1 cellular context compared by ENCODE assay signal in genomic region chr22:41285820-41286638, GRCh38.
TF ChIP-seq lines count a peak whose summit lies in the region.

RANGAP1 (minus strand) TSS chr22:41286187; CDS start chr22:41281044, 5,143 bp downstream.

TF ChIP-seq in WTC11, 78 proteins besides CTCF, POLR2A, EP300 and RAD21 (continued from another document and continues in another):
- peak; percentile 63; the same call in 1 of the 2 replicates for TF ChIP-seq E2F4 (CRISPR knock-in tag; IDR thresholded peaks at IDR 0.05; ENCODE audit: borderline replicate concordance, low read depth)
- no peak; the same call in 1 of the 2 replicates for TF ChIP-seq ZNF263 (CRISPR knock-in tag; IDR thresholded peaks at IDR 0.05; ENCODE audit: low read depth)
- TF ChIP-seq, protein P1, sequence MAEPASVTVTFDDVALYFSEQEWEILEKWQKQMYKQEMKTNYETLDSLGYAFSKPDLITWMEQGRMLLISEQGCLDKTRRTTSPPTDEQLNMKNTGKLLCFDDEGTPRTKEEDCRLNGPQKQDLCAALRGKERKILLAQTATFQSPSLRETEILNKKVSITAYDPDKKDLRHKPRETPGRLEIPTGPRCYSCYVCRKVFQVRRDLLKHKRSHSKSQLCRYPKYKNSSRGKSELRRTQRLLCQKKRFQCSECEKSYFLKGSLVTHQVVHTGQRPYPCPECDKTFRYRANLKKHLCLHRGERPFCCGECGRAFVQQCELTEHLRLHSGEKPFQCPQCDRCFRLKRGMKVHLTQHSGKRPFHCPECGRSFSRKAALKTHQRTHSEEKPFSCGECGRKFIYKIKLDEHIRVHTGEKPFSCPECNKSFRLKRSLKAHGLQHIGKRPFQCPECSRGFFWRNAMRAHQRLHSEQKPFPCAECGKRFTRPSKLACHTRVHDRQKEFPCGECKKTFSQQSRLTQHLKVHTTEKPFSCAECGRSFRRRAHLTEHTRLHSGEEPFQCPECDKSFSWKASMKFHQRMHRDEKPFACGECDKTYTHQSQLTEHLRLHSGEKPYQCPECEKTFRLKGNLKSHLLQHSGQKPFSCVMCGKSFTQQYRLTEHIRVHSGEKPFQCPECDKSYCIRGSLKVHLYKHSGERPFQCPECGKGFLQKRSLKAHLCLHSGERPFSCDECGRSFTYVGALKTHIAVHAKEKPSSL (CRISPR knock-in tag; conservative IDR thresholded peaks at IDR 0.05): no peak
- TF ChIP-seq STAT6 (CRISPR knock-in tag; conservative IDR thresholded peaks at IDR 0.05; ENCODE audit: low read depth): no peak
- no peak for TF ChIP-seq ZNF281 (CRISPR knock-in tag; IDR thresholded peaks at IDR 0.05)
- TF ChIP-seq NFE2L1 (CRISPR knock-in tag; IDR thresholded peaks at IDR 0.05): peak; percentile 61; the same call in 1 of the 2 replicates
- TF ChIP-seq, protein P2, sequence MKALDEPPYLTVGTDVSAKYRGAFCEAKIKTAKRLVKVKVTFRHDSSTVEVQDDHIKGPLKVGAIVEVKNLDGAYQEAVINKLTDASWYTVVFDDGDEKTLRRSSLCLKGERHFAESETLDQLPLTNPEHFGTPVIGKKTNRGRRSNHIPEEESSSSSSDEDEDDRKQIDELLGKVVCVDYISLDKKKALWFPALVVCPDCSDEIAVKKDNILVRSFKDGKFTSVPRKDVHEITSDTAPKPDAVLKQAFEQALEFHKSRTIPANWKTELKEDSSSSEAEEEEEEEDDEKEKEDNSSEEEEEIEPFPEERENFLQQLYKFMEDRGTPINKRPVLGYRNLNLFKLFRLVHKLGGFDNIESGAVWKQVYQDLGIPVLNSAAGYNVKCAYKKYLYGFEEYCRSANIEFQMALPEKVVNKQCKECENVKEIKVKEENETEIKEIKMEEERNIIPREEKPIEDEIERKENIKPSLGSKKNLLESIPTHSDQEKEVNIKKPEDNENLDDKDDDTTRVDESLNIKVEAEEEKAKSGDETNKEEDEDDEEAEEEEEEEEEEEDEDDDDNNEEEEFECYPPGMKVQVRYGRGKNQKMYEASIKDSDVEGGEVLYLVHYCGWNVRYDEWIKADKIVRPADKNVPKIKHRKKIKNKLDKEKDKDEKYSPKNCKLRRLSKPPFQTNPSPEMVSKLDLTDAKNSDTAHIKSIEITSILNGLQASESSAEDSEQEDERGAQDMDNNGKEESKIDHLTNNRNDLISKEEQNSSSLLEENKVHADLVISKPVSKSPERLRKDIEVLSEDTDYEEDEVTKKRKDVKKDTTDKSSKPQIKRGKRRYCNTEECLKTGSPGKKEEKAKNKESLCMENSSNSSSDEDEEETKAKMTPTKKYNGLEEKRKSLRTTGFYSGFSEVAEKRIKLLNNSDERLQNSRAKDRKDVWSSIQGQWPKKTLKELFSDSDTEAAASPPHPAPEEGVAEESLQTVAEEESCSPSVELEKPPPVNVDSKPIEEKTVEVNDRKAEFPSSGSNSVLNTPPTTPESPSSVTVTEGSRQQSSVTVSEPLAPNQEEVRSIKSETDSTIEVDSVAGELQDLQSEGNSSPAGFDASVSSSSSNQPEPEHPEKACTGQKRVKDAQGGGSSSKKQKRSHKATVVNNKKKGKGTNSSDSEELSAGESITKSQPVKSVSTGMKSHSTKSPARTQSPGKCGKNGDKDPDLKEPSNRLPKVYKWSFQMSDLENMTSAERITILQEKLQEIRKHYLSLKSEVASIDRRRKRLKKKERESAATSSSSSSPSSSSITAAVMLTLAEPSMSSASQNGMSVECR (CRISPR knock-in tag; IDR thresholded peaks at IDR 0.05; ENCODE audit: borderline replicate concordance): peak; percentile 64; the same call in 1 of the 2 replicates
- TF ChIP-seq SP1 (CRISPR knock-in tag; conservative IDR thresholded peaks at IDR 0.05): peak; percentile 65
- no peak for TF ChIP-seq HMGA2 (CRISPR knock-in tag; IDR thresholded peaks at IDR 0.05)
- TF ChIP-seq ZNF416 (CRISPR knock-in tag; IDR thresholded peaks at IDR 0.05): peak; percentile 24; the same call in 1 of the 2 replicates
- peak; percentile 81 for TF ChIP-seq FOXK1 (CRISPR knock-in tag; IDR thresholded peaks at IDR 0.05)
- TF ChIP-seq ZNF121 (CRISPR knock-in tag; IDR thresholded peaks at IDR 0.05): no peak
- no peak for TF ChIP-seq GRHL2 (CRISPR knock-in tag; IDR thresholded peaks at IDR 0.05; ENCODE audit: insufficient replicate concordance, severe bottlenecking)
- peak; percentile 70; the same call in 1 of the 2 replicates for TF ChIP-seq SMAD3 (CRISPR knock-in tag; IDR thresholded peaks at IDR 0.05; ENCODE audit: borderline replicate concordance)
- TF ChIP-seq, protein P3, sequence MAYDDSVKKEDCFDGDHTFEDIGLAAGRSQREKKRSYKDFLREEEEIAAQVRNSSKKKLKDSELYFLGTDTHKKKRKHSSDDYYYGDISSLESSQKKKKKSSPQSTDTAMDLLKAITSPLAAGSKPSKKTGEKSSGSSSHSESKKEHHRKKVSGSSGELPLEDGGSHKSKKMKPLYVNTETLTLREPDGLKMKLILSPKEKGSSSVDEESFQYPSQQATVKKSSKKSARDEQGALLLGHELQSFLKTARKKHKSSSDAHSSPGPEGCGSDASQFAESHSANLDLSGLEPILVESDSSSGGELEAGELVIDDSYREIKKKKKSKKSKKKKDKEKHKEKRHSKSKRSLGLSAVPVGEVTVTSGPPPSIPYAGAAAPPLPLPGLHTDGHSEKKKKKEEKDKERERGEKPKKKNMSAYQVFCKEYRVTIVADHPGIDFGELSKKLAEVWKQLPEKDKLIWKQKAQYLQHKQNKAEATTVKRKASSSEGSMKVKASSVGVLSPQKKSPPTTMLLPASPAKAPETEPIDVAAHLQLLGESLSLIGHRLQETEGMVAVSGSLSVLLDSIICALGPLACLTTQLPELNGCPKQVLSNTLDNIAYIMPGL (CRISPR knock-in tag; IDR thresholded peaks at IDR 0.05): no peak; the same call in 1 of the 2 replicates
- no peak for TF ChIP-seq ZNF423 (CRISPR knock-in tag; IDR thresholded peaks at IDR 0.05)
- TF ChIP-seq TEAD1 (CRISPR knock-in tag; IDR thresholded peaks at IDR 0.05): no peak
- peak; percentile 36; the same call in 1 of the 2 replicates for TF ChIP-seq CREM (CRISPR knock-in tag; IDR thresholded peaks at IDR 0.05)
- no peak for TF ChIP-seq ZBTB21 (CRISPR knock-in tag; IDR thresholded peaks at IDR 0.05; ENCODE audit: borderline replicate concordance)
- no peak for TF ChIP-seq SMAD4 (CRISPR knock-in tag; IDR thresholded peaks at IDR 0.05)
- TF ChIP-seq RELA (CRISPR knock-in tag; IDR thresholded peaks at IDR 0.05; ENCODE audit: borderline replicate concordance): no peak
- peak; percentile 61; the same call in 1 of the 2 replicates for TF ChIP-seq USF1 (CRISPR knock-in tag; IDR thresholded peaks at IDR 0.05)
- no peak for TF ChIP-seq ATF3 (CRISPR knock-in tag; conservative IDR thresholded peaks at IDR 0.05)
- no peak for TF ChIP-seq NR2C2 (CRISPR knock-in tag; IDR thresholded peaks at IDR 0.05)
- TF ChIP-seq E2F5 (CRISPR knock-in tag; IDR thresholded peaks at IDR 0.05): no peak
- TF ChIP-seq SOX15 (CRISPR knock-in tag; IDR thresholded peaks at IDR 0.05): no peak
- peak; percentile 16; the same call in 1 of the 2 replicates for TF ChIP-seq ZNF138 (CRISPR knock-in tag; conservative IDR thresholded peaks at IDR 0.05)
- no peak for TF ChIP-seq E2F1 (CRISPR knock-in tag; IDR thresholded peaks at IDR 0.05)
- TF ChIP-seq, protein P4, sequence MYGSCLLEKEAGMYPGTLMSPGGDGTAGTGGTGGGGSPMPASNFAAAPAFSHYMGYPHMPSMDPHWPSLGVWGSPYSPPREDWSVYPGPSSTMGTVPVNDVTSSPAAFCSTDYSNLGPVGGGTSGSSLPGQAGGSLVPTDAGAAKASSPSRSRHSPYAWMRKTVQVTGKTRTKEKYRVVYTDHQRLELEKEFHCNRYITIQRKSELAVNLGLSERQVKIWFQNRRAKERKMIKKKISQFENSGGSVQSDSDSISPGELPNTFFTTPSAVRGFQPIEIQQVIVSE (CRISPR knock-in tag; IDR thresholded peaks at IDR 0.05; ENCODE audit: borderline replicate concordance): no peak
- TF ChIP-seq ZNF232 (CRISPR knock-in tag; IDR thresholded peaks at IDR 0.05): peak; percentile 37; the same call in 1 of the 2 replicates
- no peak for TF ChIP-seq JAZF1 (CRISPR knock-in tag; IDR thresholded peaks at IDR 0.05)
- TF ChIP-seq AR (CRISPR knock-in tag; IDR thresholded peaks at IDR 0.05): no peak
